11 cellular contexts compared by ENCODE assay signal in genomic region chr12:105351523-105351922, GRCh38. TPM values are rescaled to one million over a fixed set of nuclear protein-coding genes. Genes with fewer than 3 reads are reported as not detected.
A peak's percentile ranks its signal among the peaks of the same experiment; 100 is the strongest.
DNase-seq lines count a peak whose midpoint lies in the region; ATAC-seq and TF ChIP-seq lines count a peak whose summit lies in the region.
"Had no signal": no experiment of that assay in that cellular context is flagged by ENCODE, and none has a peak within 500 bp of the region (broad histone marks: within the 10 kb centered on the region; RNA-seq: fewer than 3 reads in every experiment).

No MANE protein-coding gene starts in this region.

- no peak overlapping the region for H3K9ac ChIP-seq in H9 (ENCODE audit: extremely low read depth, insufficient read length, low read length)

- no peaks in the 10 kb centered on the region for H3K27me3 Mint-ChIP-seq in effector memory CD8-positive, alpha-beta T cell
- H3K27me3 Mint-ChIP-seq in endothelial cell (ENCODE audit: unreplicated experiment) (no peaks in the 10 kb centered on the region), H9 (ENCODE audit: low read depth) (peaks cover 2% of the 10 kb centered on the region; the same call in 1 of the 2 replicates)

- H3K4me1 Mint-ChIP-seq in effector memory CD8-positive, alpha-beta T cell (ENCODE audit: low read depth in 2 of 2): peaks cover 45 to 59% of the 10 kb centered on the region in 2 donors
- H3K4me1 Mint-ChIP-seq in endothelial cell (ENCODE audit: unreplicated experiment): peaks cover 18% of the 10 kb centered on the region
- peaks cover 22 to 26% of the 10 kb centered on the region in 2 experiments for H3K4me1 Mint-ChIP-seq in H9

- no peak overlapping the region for H2BK5ac ChIP-seq in H9 (ENCODE audit: insufficient read length, low read length)

- TF ChIP-seq CTCF in endothelial cell (IDR thresholded peaks at IDR 0.05; ENCODE audit: unreplicated experiment): no peak
- no peak for TF ChIP-seq CTCF in H9 (conservative IDR thresholded peaks at IDR 0.05)
- TF ChIP-seq CTCF in omental fat pad (IDR thresholded peaks at IDR 0.05): no peak

- H3K23ac ChIP-seq in H9 (ENCODE audit: insufficient read length, low read depth, low read length): no peak overlapping the region

- H3K9me3 Mint-ChIP-seq in effector memory CD8-positive, alpha-beta T cell: no peaks in the 10 kb centered on the region
- H3K9me3 Mint-ChIP-seq in endothelial cell (ENCODE audit: unreplicated experiment): no peaks in the 10 kb centered on the region
- H3K9me3 Mint-ChIP-seq in H9: no peaks in the 10 kb centered on the region; a peak in 1 of 5 replicates

- no peak overlapping the region for H3K4ac ChIP-seq in H9 (ENCODE audit: low read depth, low read length)

- H3K36me3 Mint-ChIP-seq in effector memory CD8-positive, alpha-beta T cell (ENCODE audit: insufficient read depth): peaks cover 8% of the 10 kb centered on the region
- H3K36me3 Mint-ChIP-seq in endothelial cell (ENCODE audit: low read depth, unreplicated experiment) (no peaks in the 10 kb centered on the region), H9 (ENCODE audit: insufficient read depth in 1 of 3, low read depth in 3 of 3) (no peaks in the 10 kb centered on the region; a peak in 1 of 7 replicates)

- peak overlapping the region in 1 of 2 donors; percentile 62 for H3K4me3 Mint-ChIP-seq in effector memory CD8-positive, alpha-beta T cell
- H3K4me3 Mint-ChIP-seq in endothelial cell (ENCODE audit: unreplicated experiment) (no peak overlapping the region), H9 (no peak overlapping the region; a peak in 1 of 5 replicates)

- H2BK15ac ChIP-seq in H9 (ENCODE audit: low read depth, low read length): no peak overlapping the region

- H2BK12ac ChIP-seq in H9 (ENCODE audit: insufficient read length, low read depth, low read length): no peak overlapping the region

- H4K5ac ChIP-seq in H9 (ENCODE audit: insufficient read length, low read depth, low read length): no peak overlapping the region

- no peaks in the 10 kb centered on the region for H3K23me2 ChIP-seq in H9 (ENCODE audit: insufficient read length, low read depth, low read length, poor library complexity, severe bottlenecking)

- no peaks in the 10 kb centered on the region for H3K27me3 ChIP-seq in H9 (ENCODE audit: insufficient read depth, low read length)
- H3K27me3 ChIP-seq: esophagus squamous epithelium had no signal

- no peak overlapping the region for H3K18ac ChIP-seq in H9 (ENCODE audit: insufficient read length, low read depth, low read length)

- no peak overlapping the region for H3K4me2 ChIP-seq in H9 (ENCODE audit: insufficient read depth, insufficient read length, low read length)

- H4K8ac ChIP-seq in H9 (replicated peaks; ENCODE audit: insufficient read length, low read depth, low read length): no peak overlapping the region

- WGBS in H9 (ENCODE audit: extremely low coverage, insufficient read length, low lambda C conversion rate): no CpG with 5 or more reads among the region's 1 CpG

- no peaks in the 10 kb centered on the region for H3K79me1 ChIP-seq in H9 (ENCODE audit: insufficient read depth, low read depth, low read length, poor library complexity, severe bottlenecking)

- no peak overlapping the region for H2AK5ac ChIP-seq in H9 (ENCODE audit: insufficient read length, low read length)

- H2BK20ac ChIP-seq in H9 (ENCODE audit: low read depth, low read length, poor library complexity, severe bottlenecking): no peak overlapping the region

- no peak overlapping the region for H2BK120ac ChIP-seq in H9 (ENCODE audit: low read depth, low read length, poor library complexity, severe bottlenecking)

- H3K79me2 ChIP-seq in H9 (ENCODE audit: insufficient read depth, low read length): no peaks in the 10 kb centered on the region

- H3K4me1 ChIP-seq in H9 (ENCODE audit: insufficient read depth, low read length): no peaks in the 10 kb centered on the region; the same call in 1 of the 2 replicates

- no peak overlapping the region for H3K56ac ChIP-seq in H9 (ENCODE audit: insufficient read length, low read depth, low read length)

- no peak for DNase-seq in effector memory CD8-positive, alpha-beta T cell
- DNase-seq in activated CD4-positive, CD25-positive, alpha-beta regulatory T cell (lab: John Stamatoyannopoulos, UW): no peak
- DNase-seq in endothelial cell (ENCODE audit: low spot score): no peak
- no peak for DNase-seq in H9
- DNase-seq in omental fat pad (ENCODE audit: low spot score): no peak
- DNase-seq: activated T-cell treated with anti-CD3 and anti-CD28 coated beads for 4 hours, esophagus squamous epithelium, NCI-H82 had no signal

- no peak overlapping the region for H2AFZ ChIP-seq in H9 (ENCODE audit: low read length)

- H3K27ac ChIP-seq in H9 (ENCODE audit: insufficient read length, low read depth, low read length): no peak overlapping the region
- H3K27ac ChIP-seq: esophagus squamous epithelium had no signal

- ATAC-seq in GM18517 (IDR thresholded peaks at IDR 0.05; ENCODE audit: unreplicated experiment) (peak; percentile 58), GM21447 (IDR thresholded peaks at IDR 0.05; ENCODE audit: unreplicated experiment) (peak; percentile 65), HG03159 (IDR thresholded peaks at IDR 0.05; ENCODE audit: unreplicated experiment) (peak; percentile 41), omental fat pad (ENCODE audit: low FRiP score) (no peak)
- no peak for ATAC-seq in effector memory CD8-positive, alpha-beta T cell (replicated peaks)

- H3T11ph ChIP-seq in H9 (ENCODE audit: low read length): no peak overlapping the region

- no peak overlapping the region for H4K91ac ChIP-seq in H9 (ENCODE audit: insufficient read length, low read depth, low read length)

- no peaks in the 10 kb centered on the region for H3K9me3 ChIP-seq in H9 (ENCODE audit: control insufficient read depth, low read depth, low read length)
- H3K9me3 ChIP-seq: esophagus squamous epithelium had no signal

- peak overlapping the region; percentile 6 to 76 for H3K27ac Mint-ChIP-seq in effector memory CD8-positive, alpha-beta T cell
- H3K27ac Mint-ChIP-seq in endothelial cell (ENCODE audit: unreplicated experiment): no peak overlapping the region
- peak overlapping the region in 1 of 3 experiments; percentile 41; a peak in 2 of 7 replicates for H3K27ac Mint-ChIP-seq in H9

- H4K20me1 ChIP-seq in H9 (ENCODE audit: control insufficient read depth, insufficient read depth, insufficient read length): no peaks in the 10 kb centered on the region

- H3K14ac ChIP-seq in H9 (ENCODE audit: insufficient read depth, low read length): no peak overlapping the region

RNA-seq across cellular contexts. Expression of gene C12orf75, which starts 21.0 kb away (rescaled TPM):
- total RNA-seq in endothelial cell (ENCODE audit: unreplicated experiment): 24.0 TPM
- 34.9 and 37.9 TPM in 2 replicates for total RNA-seq in H9 (2021)
- total RNA-seq in omental fat pad: 1 to 10 TPM; 3.5 to 7.0 (median 3.8) TPM

Comparison
In these comparisons a context has a peak if more than half of its experiments do, and no peak if none do; other contexts are left out.
1. ATAC-seq: peak in GM18517 (single experiment), GM21447 (single experiment) and HG03159 (single experiment); none in effector memory CD8-positive, alpha-beta T cell (single experiment) and omental fat pad (single experiment).